27 cellular contexts compared by ENCODE assay signal in genomic region chr7:750111-750905, GRCh38. TPM values are rescaled to one million over a fixed set of nuclear protein-coding genes. Genes with fewer than 3 reads are reported as not detected.
DNase-seq lines count a peak whose midpoint lies in the region; ATAC-seq, FAIRE-seq and TF ChIP-seq lines count a peak whose summit lies in the region.
"Had no signal": no experiment of that assay in that cellular context is flagged by ENCODE, and none has a peak within 500 bp of the region (broad histone marks: within the 10 kb centered on the region; RNA-seq: fewer than 3 reads in every experiment).

No MANE protein-coding gene starts in this region.

- H3K9me3 ChIP-seq in cardiac muscle cell (ENCODE audit: low read depth) = no peaks in the 10 kb centered on the region
- no peaks in the 10 kb centered on the region for H3K9me3 ChIP-seq in lower lobe of right lung
- H3K9me3 ChIP-seq: gastrocnemius medialis, HAP-1, SJCRH30, testis had no signal

- H3K4me1 Mint-ChIP-seq in stimulated activated memory B cell treated with anti-CD40 and anti-IgM and Interleukin-4, amounts not matched to agents 10 μg/mL and 1 μg/mL and 100 μg/mL, for 72 hours = no peaks in the 10 kb centered on the region
- H3K4me1 Mint-ChIP-seq: activated naive CD4-positive, alpha-beta T cell treated with anti-CD3 and anti-CD28 coated beads, Interleukin-2, amount 10 ng/mL, durations not matched to agents 7 days and 5 days; memory B cell; T-cell had no signal

- H3K4me3 ChIP-seq in cardiac muscle cell (no peak overlapping the region), lower lobe of right lung (no peak overlapping the region)
- H3K4me3 ChIP-seq: gastrocnemius medialis, HAP-1, PC-9, SJCRH30, testis had no signal

- TF ChIP-seq CTCF in cardiac muscle cell (IDR thresholded peaks at IDR 0.05; ENCODE audit: low read depth, low read length) = no peak
- TF ChIP-seq CTCF in VCaP (conservative IDR thresholded peaks at IDR 0.05) = no peak
- no peak for TF ChIP-seq CTCF in lower lobe of right lung (IDR thresholded peaks at IDR 0.05)

- intact Hi-C loops in left ventricle myocardium superior (cut with micrococcal nuclease) (no loop called here), lower lobe of right lung (cut with DNase I) (no loop called here)

- H3K36me3 Mint-ChIP-seq in stimulated activated memory B cell treated with anti-CD40 and anti-IgM and Interleukin-4, amounts not matched to agents 10 μg/mL and 1 μg/mL and 100 μg/mL, for 72 hours = peaks cover 59% of the 10 kb centered on the region

- DNase-seq in cardiac muscle cell (ENCODE audit: low read depth in 1 of 2, low spot score in 1 of 2) (no peak), left ventricle myocardium superior (no peak), lower lobe of right lung (peak; percentile 32), urothelium cell line (ENCODE audit: low spot score) (no peak), glomerular visceral epithelial cell (ENCODE audit: extremely low spot score) (no peak), NCI-H1417 treated with DMSO at 0.1 percent for 48 hours (lab: John Stamatoyannopoulos, UW) (no peak)
- DNase-seq: activated CD4-positive, alpha-beta T cell treated with anti-CD3 and anti-CD28 coated beads for 48 hours; activated naive CD4-positive, alpha-beta T cell treated with anti-CD3 and anti-CD28 coated beads, Interleukin-2, amount 10 ng/mL, durations not matched to agents 7 days and 5 days; activated T-cell treated with anti-CD3 and anti-CD28 coated beads, Interleukin-2, amount 50 U/mL, for 72 hours; gastrocnemius medialis; kidney glomerular epithelial cell; NCI-H2029; NCI-H446 treated with DMSO at 0.1 percent for 48 hours; NK-92 treated with Interleukin-12 subunit alpha and Interleukin-12 subunit beta, amount 100 ng/mL, for 24 hours; PC-9; SJCRH30; stimulated activated CD4-positive, alpha-beta T cell treated with anti-CD3 and anti-CD28 coated beads, Interleukin-4, amount 100 ng/mL, for 24 hours; stimulated activated naive CD4-positive, alpha-beta T cell; T-cell; testis had no signal

- H3K9me3 Mint-ChIP-seq in stimulated activated memory B cell treated with anti-CD40 and anti-IgM and Interleukin-4, amounts not matched to agents 10 μg/mL and 1 μg/mL and 100 μg/mL, for 72 hours = no peaks in the 10 kb centered on the region
- H3K9me3 Mint-ChIP-seq: dendritic cell treated with granulocyte-macrophage colony-stimulating factor and Interleukin-4, amounts not matched to agents 40 ng/mL and 50 ng/mL, for 4 days; memory B cell; T-cell had no signal

- H3K36me3 ChIP-seq in cardiac muscle cell (peaks cover 8% of the 10 kb centered on the region), lower lobe of right lung (peaks cover 40% of the 10 kb centered on the region)
- H3K36me3 ChIP-seq: SJCRH30 had no signal

- H3K4me3 Mint-ChIP-seq in stimulated activated memory B cell treated with anti-CD40 and anti-IgM and Interleukin-4, amounts not matched to agents 10 μg/mL and 1 μg/mL and 100 μg/mL, for 72 hours = no peak overlapping the region
- H3K4me3 Mint-ChIP-seq: activated naive CD4-positive, alpha-beta T cell treated with anti-CD3 and anti-CD28 coated beads, Interleukin-2, amount 10 ng/mL, durations not matched to agents 7 days and 5 days; activated T-cell treated with anti-CD3 and anti-CD28 coated beads, Interleukin-2, amount 50 U/mL, for 72 hours; dendritic cell treated with granulocyte-macrophage colony-stimulating factor and Interleukin-4, amounts not matched to agents 40 ng/mL and 50 ng/mL, for 4 days; memory B cell; T-cell had no signal

- no peak overlapping the region for H3K27ac Mint-ChIP-seq in stimulated activated memory B cell treated with anti-CD40 and anti-IgM and Interleukin-4, amounts not matched to agents 10 μg/mL and 1 μg/mL and 100 μg/mL, for 72 hours
- H3K27ac Mint-ChIP-seq: activated naive CD4-positive, alpha-beta T cell treated with anti-CD3 and anti-CD28 coated beads, Interleukin-2, amount 10 ng/mL, durations not matched to agents 7 days and 5 days; activated T-cell treated with anti-CD3 and anti-CD28 coated beads, Interleukin-2, amount 50 U/mL, for 72 hours; dendritic cell treated with granulocyte-macrophage colony-stimulating factor and Interleukin-4, amounts not matched to agents 40 ng/mL and 50 ng/mL, for 4 days; memory B cell; T-cell had no signal

- H3K27me3 ChIP-seq in cardiac muscle cell (no peaks in the 10 kb centered on the region), lower lobe of right lung (ENCODE audit: low read depth) (no peaks in the 10 kb centered on the region)
- H3K27me3 ChIP-seq: gastrocnemius medialis, SJCRH30, testis had no signal

- FAIRE-seq in urothelium cell line (lab: Jason Lieb, UNC) = peak; percentile 55
- FAIRE-seq: bronchial epithelial cell, GM12892 had no signal

- no peak for ATAC-seq in left ventricle myocardium superior
- ATAC-seq in lower lobe of right lung = no peak
- no peak for ATAC-seq in stimulated activated memory B cell treated with anti-CD40 and anti-IgM and Interleukin-4, amounts not matched to agents 10 μg/mL and 1 μg/mL and 100 μg/mL, for 72 hours
- ATAC-seq: activated T-cell treated with anti-CD3 and anti-CD28 coated beads, Interleukin-2, amount 50 U/mL, for 72 hours; gastrocnemius medialis; T-cell had no signal

- no peaks in the 10 kb centered on the region for H3K27me3 Mint-ChIP-seq in stimulated activated memory B cell treated with anti-CD40 and anti-IgM and Interleukin-4, amounts not matched to agents 10 μg/mL and 1 μg/mL and 100 μg/mL, for 72 hours
- H3K27me3 Mint-ChIP-seq: activated naive CD4-positive, alpha-beta T cell treated with anti-CD3 and anti-CD28 coated beads, Interleukin-2, amount 10 ng/mL, durations not matched to agents 7 days and 5 days; dendritic cell treated with granulocyte-macrophage colony-stimulating factor and Interleukin-4, amounts not matched to agents 40 ng/mL and 50 ng/mL, for 4 days; memory B cell; T-cell had no signal

- H3K4me1 ChIP-seq in cardiac muscle cell (ENCODE audit: low read depth) = peaks cover 16% of the 10 kb centered on the region
- no peaks in the 10 kb centered on the region for H3K4me1 ChIP-seq in lower lobe of right lung
- H3K4me1 ChIP-seq: gastrocnemius medialis, HAP-1, SJCRH30, testis had no signal

- H3K27ac ChIP-seq in cardiac muscle cell = peak overlapping the region; percentile 31
- peak overlapping the region; percentile 53 for H3K27ac ChIP-seq in VCaP
- H3K27ac ChIP-seq in lower lobe of right lung = no peak overlapping the region
- H3K27ac ChIP-seq: gastrocnemius medialis, PC-9, SJCRH30, testis had no signal

RNA-seq across cellular contexts. Expression of gene PRKAR1B, which starts 23.2 kb away (rescaled TPM):
- total RNA-seq in cardiac muscle cell (35.4 and 40.2 TPM in 2 replicates), left ventricle myocardium superior (16.5 TPM), lower lobe of right lung (16.8 TPM)
- 32.8 and 48.6 TPM in 2 replicates for polyA plus RNA-seq in cardiac muscle cell

RNA-seq across cellular contexts. Expression of gene DNAAF5, which starts 23.8 kb away (rescaled TPM):
- total RNA-seq in cardiac muscle cell (76.7 and 93.8 TPM in 2 replicates), left ventricle myocardium superior (22.8 TPM), lower lobe of right lung (22.4 TPM)
- polyA plus RNA-seq in cardiac muscle cell = 32.7 and 51.9 TPM in 2 replicates
